ENCODE assay signal across 2 cellular contexts in the genomic region with DNA sequence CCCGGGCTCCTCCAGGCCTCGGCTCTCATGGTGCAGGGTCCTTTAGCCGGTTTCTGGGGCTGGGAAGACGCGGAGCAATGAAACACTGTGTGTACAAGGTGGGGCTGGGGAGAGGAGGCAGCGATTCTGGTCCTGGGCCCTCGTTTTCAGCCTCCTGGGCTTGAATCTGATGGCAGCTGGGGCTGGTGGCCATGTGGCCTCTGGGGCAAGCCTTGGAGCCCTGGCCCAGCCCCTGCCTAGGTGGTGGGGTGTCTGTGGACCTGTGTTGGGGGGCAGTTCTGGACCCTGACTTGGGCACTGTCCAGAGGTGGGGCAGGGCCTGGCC.
TF ChIP-seq lines count a peak whose summit lies in the region.

No MANE protein-coding gene starts in this region.

TF ChIP-seq in GM23338, 12 proteins besides CTCF, POLR2A, EP300 and RAD21:
- TF ChIP-seq EZH2phosphoT487 (IDR thresholded peaks at IDR 0.05; ENCODE audit: unreplicated experiment) (no peak), ZNF331 (CRISPR knock-in tag; IDR thresholded peaks at IDR 0.05; ENCODE audit: low read depth) (no peak), NANOG (IDR thresholded peaks at IDR 0.05; ENCODE audit: borderline replicate concordance) (no peak), JUNB (IDR thresholded peaks at IDR 0.05; ENCODE audit: unreplicated experiment) (no peak)
- TF ChIP-seq, protein P1, sequence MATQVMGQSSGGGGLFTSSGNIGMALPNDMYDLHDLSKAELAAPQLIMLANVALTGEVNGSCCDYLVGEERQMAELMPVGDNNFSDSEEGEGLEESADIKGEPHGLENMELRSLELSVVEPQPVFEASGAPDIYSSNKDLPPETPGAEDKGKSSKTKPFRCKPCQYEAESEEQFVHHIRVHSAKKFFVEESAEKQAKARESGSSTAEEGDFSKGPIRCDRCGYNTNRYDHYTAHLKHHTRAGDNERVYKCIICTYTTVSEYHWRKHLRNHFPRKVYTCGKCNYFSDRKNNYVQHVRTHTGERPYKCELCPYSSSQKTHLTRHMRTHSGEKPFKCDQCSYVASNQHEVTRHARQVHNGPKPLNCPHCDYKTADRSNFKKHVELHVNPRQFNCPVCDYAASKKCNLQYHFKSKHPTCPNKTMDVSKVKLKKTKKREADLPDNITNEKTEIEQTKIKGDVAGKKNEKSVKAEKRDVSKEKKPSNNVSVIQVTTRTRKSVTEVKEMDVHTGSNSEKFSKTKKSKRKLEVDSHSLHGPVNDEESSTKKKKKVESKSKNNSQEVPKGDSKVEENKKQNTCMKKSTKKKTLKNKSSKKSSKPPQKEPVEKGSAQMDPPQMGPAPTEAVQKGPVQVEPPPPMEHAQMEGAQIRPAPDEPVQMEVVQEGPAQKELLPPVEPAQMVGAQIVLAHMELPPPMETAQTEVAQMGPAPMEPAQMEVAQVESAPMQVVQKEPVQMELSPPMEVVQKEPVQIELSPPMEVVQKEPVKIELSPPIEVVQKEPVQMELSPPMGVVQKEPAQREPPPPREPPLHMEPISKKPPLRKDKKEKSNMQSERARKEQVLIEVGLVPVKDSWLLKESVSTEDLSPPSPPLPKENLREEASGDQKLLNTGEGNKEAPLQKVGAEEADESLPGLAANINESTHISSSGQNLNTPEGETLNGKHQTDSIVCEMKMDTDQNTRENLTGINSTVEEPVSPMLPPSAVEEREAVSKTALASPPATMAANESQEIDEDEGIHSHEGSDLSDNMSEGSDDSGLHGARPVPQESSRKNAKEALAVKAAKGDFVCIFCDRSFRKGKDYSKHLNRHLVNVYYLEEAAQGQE (IDR thresholded peaks at IDR 0.05; ENCODE audit: unreplicated experiment), result no peak

TF ChIP-seq in H1, 55 proteins besides CTCF, POLR2A, EP300 and RAD21:
- TF ChIP-seq BRCA1 (IDR thresholded peaks at IDR 0.05; ENCODE audit: low read depth, low read length), result no peak
- TF ChIP-seq POU5F1 (IDR thresholded peaks at IDR 0.05; ENCODE audit: low read depth, low read length), result no peak
- no peak for TF ChIP-seq MAFK (IDR thresholded peaks at IDR 0.05; ENCODE audit: low read depth, low read length)
- no peak for TF ChIP-seq POLR2AphosphoS5 (IDR thresholded peaks at IDR 0.05; ENCODE audit: low read depth, low read length)
- no peak for TF ChIP-seq CEBPB (IDR thresholded peaks at IDR 0.05; ENCODE audit: low read depth, low read length)
- TF ChIP-seq CHD2 (IDR thresholded peaks at IDR 0.05; ENCODE audit: low read length), result no peak
- no peak for TF ChIP-seq ASH2L (IDR thresholded peaks at IDR 0.05; ENCODE audit: low read length)
- no peak for TF ChIP-seq HDAC6 (IDR thresholded peaks at IDR 0.05; ENCODE audit: low read depth, low read length)
- no peak for TF ChIP-seq SUZ12 (IDR thresholded peaks at IDR 0.05; ENCODE audit: low read length)
- no peak for TF ChIP-seq HDAC2 (IDR thresholded peaks at IDR 0.05; ENCODE audit: borderline replicate concordance in 1 of 2, low read depth in 2 of 2, low read length in 2 of 2)
- TF ChIP-seq SAP30 (IDR thresholded peaks at IDR 0.05; ENCODE audit: insufficient read depth, insufficient replicate concordance, low read length), result no peak
- no peak for TF ChIP-seq KDM1A (IDR thresholded peaks at IDR 0.05; ENCODE audit: borderline replicate concordance, low read length)
- TF ChIP-seq CREB1 (IDR thresholded peaks at IDR 0.05), result no peak
- TF ChIP-seq, protein P2, sequence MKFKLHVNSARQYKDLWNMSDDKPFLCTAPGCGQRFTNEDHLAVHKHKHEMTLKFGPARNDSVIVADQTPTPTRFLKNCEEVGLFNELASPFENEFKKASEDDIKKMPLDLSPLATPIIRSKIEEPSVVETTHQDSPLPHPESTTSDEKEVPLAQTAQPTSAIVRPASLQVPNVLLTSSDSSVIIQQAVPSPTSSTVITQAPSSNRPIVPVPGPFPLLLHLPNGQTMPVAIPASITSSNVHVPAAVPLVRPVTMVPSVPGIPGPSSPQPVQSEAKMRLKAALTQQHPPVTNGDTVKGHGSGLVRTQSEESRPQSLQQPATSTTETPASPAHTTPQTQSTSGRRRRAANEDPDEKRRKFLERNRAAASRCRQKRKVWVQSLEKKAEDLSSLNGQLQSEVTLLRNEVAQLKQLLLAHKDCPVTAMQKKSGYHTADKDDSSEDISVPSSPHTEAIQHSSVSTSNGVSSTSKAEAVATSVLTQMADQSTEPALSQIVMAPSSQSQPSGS (IDR thresholded peaks at IDR 0.05; ENCODE audit: low read length), result no peak
- no peak for TF ChIP-seq GABPA (IDR thresholded peaks at IDR 0.05; ENCODE audit: borderline replicate concordance, insufficient read depth, low read length)
- no peak for TF ChIP-seq NANOG (IDR thresholded peaks at IDR 0.05; ENCODE audit: insufficient read depth, low read depth, low read length, poor library complexity, severe bottlenecking)
- TF ChIP-seq TEAD4 (IDR thresholded peaks at IDR 0.05; ENCODE audit: low read depth, low read length), result no peak
- TF ChIP-seq SIN3A (conservative IDR thresholded peaks at IDR 0.05 in 1 of 2, IDR thresholded peaks at IDR 0.05 in 1 of 2; ENCODE audit: low read depth in 1 of 2, low read length in 2 of 2), result no peak
- TF ChIP-seq RNF2 (IDR thresholded peaks at IDR 0.05; ENCODE audit: borderline replicate concordance, low read depth, low read length, missing control alignments, poor library complexity, severe bottlenecking), result no peak
